Comparison of ENCODE assay signal across 29 cellular contexts in the genomic region with DNA sequence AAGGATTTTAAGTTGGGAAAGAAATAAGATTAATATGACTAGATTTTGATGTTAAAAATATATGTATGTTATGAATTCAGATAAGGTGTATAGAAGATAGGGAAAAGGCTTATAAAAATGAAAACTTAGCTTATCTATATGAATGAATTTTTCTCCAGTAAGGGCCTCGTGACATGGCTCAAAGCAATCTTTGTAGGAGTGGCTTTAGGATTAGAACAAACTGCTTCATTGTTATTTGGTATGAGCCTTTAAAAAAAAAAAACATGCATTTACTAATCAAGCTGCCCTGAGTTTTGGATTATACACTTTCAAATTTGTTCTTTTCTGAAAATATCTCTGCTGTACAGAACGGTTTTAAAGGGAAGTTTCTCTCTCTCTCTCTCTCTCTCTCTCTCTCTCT.
"Had no signal": no experiment of that assay in that cellular context is flagged by ENCODE, and none has a peak within 500 bp of the region (broad histone marks: within the 10 kb centered on the region; RNA-seq: fewer than 3 reads in every experiment).

No MANE protein-coding gene starts in this region.

- H3K4me3 ChIP-seq: pancreas, psoas muscle, right atrium auricular region, skin epidermis, smooth muscle cell, spleen, suprapubic skin, testis, tibial artery, transverse colon, upper lobe of right lung, uterus had no signal

- DNase-seq: naive B cell; naive thymus-derived CD8-positive, alpha-beta T cell; nephron progenitor cell; nucleus accumbens; pancreas; posterior cingulate gyrus; psoas muscle; spleen; stimulated activated CD4-positive, alpha-beta T cell treated with anti-CD3 and anti-CD28 coated beads, Interleukin-12 subunit alpha, Interleukin-12 subunit beta, amount 100 ng/mL, for 4 hours; stimulated activated CD4-positive, alpha-beta T cell treated with anti-CD3 and anti-CD28 coated beads, Interleukin-1b, Interleukin-23, amount 100 ng/mL, for 48 hours; stimulated activated CD4-positive, alpha-beta T cell treated with anti-CD3 and anti-CD28 coated beads, Interleukin-4, amount 100 ng/mL, for 1 hour; stimulated activated CD4-positive, alpha-beta T cell treated with anti-CD3 and anti-CD28 coated beads, Interleukin-4, amount 100 ng/mL, for 4 hours; stimulated activated CD8-positive, alpha-beta memory T cell treated with anti-CD3 and anti-CD28 coated beads, Interleukin-4, amount 100 ng/mL, for 48 hours; stimulated activated naive CD4-positive, alpha-beta T cell; stimulated activated naive CD8-positive, alpha-beta T cell treated with anti-CD3 and anti-CD28 coated beads, Interleukin-15, amount 100 ng/mL, for 72 hours; stimulated activated naive CD8-positive, alpha-beta T cell treated with anti-CD3 and anti-CD28 coated beads, Interleukin-15, Interleukin-2, amounts not matched to agents 100 U/mL and 50 U/mL, for 24 hours; substantia nigra; testis; tibial artery; transverse colon; upper lobe of right lung; uterus had no signal

- ATAC-seq: naive thymus-derived CD8-positive, alpha-beta T cell; natural killer cell treated with Interleukin-12 subunit alpha and Interleukin-12 subunit beta and Interleukin-15 and Interleukin-18, amount 100 ng/mL, for 72 hours; pancreas; psoas muscle; sciatic nerve; stimulated activated memory B cell treated with anti-CD40 and anti-IgM and Interleukin-4, amounts not matched to agents 10 μg/mL and 1 μg/mL and 100 μg/mL, for 72 hours; stimulated activated naive CD8-positive, alpha-beta T cell treated with anti-CD3 and anti-CD28 coated beads, Interleukin-15, amount 100 ng/mL, for 72 hours; stimulated activated naive CD8-positive, alpha-beta T cell treated with anti-CD3 and anti-CD28 coated beads, Interleukin-15, Interleukin-2, amounts not matched to agents 100 U/mL and 50 U/mL, for 24 hours; upper lobe of right lung had no signal
